Comparison of ENCODE assay signal across 1 cellular context in genomic region chrX:7084841-7085240, GRCh38.
TF ChIP-seq lines count a peak whose summit lies in the region.

No MANE protein-coding gene starts in this region.

TF ChIP-seq in GM23338, 12 proteins besides CTCF, POLR2A, EP300 and RAD21:
- no peak for TF ChIP-seq ZNF462 (CRISPR knock-in tag; IDR thresholded peaks at IDR 0.05)
- TF ChIP-seq STAT1 (IDR thresholded peaks at IDR 0.05; ENCODE audit: unreplicated experiment), result no peak
- TF ChIP-seq CREB1 (CRISPR knock-in tag; IDR thresholded peaks at IDR 0.05; ENCODE audit: low read depth), result no peak
- TF ChIP-seq, protein P1, sequence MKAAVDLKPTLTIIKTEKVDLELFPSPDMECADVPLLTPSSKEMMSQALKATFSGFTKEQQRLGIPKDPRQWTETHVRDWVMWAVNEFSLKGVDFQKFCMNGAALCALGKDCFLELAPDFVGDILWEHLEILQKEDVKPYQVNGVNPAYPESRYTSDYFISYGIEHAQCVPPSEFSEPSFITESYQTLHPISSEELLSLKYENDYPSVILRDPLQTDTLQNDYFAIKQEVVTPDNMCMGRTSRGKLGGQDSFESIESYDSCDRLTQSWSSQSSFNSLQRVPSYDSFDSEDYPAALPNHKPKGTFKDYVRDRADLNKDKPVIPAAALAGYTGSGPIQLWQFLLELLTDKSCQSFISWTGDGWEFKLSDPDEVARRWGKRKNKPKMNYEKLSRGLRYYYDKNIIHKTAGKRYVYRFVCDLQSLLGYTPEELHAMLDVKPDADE (IDR thresholded peaks at IDR 0.05), result no peak
- TF ChIP-seq EZH2phosphoT487 (IDR thresholded peaks at IDR 0.05; ENCODE audit: unreplicated experiment), result no peak
- no peak for TF ChIP-seq ZNF114 (CRISPR knock-in tag; IDR thresholded peaks at IDR 0.05)
- TF ChIP-seq, protein P2, sequence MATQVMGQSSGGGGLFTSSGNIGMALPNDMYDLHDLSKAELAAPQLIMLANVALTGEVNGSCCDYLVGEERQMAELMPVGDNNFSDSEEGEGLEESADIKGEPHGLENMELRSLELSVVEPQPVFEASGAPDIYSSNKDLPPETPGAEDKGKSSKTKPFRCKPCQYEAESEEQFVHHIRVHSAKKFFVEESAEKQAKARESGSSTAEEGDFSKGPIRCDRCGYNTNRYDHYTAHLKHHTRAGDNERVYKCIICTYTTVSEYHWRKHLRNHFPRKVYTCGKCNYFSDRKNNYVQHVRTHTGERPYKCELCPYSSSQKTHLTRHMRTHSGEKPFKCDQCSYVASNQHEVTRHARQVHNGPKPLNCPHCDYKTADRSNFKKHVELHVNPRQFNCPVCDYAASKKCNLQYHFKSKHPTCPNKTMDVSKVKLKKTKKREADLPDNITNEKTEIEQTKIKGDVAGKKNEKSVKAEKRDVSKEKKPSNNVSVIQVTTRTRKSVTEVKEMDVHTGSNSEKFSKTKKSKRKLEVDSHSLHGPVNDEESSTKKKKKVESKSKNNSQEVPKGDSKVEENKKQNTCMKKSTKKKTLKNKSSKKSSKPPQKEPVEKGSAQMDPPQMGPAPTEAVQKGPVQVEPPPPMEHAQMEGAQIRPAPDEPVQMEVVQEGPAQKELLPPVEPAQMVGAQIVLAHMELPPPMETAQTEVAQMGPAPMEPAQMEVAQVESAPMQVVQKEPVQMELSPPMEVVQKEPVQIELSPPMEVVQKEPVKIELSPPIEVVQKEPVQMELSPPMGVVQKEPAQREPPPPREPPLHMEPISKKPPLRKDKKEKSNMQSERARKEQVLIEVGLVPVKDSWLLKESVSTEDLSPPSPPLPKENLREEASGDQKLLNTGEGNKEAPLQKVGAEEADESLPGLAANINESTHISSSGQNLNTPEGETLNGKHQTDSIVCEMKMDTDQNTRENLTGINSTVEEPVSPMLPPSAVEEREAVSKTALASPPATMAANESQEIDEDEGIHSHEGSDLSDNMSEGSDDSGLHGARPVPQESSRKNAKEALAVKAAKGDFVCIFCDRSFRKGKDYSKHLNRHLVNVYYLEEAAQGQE (IDR thresholded peaks at IDR 0.05; ENCODE audit: unreplicated experiment), result no peak
- no peak for TF ChIP-seq NANOG (IDR thresholded peaks at IDR 0.05; ENCODE audit: borderline replicate concordance)
- TF ChIP-seq JUNB (IDR thresholded peaks at IDR 0.05; ENCODE audit: unreplicated experiment), result no peak
- TF ChIP-seq ZNF331 (CRISPR knock-in tag; IDR thresholded peaks at IDR 0.05; ENCODE audit: low read depth), result no peak
- TF ChIP-seq EZH2 (IDR thresholded peaks at IDR 0.05; ENCODE audit: low read depth, unreplicated experiment), result no peak
